ENCODE assay signal across 21 cellular contexts in genomic region chr20:58479666-58480454, GRCh38. TPM values are rescaled to one million over a fixed set of nuclear protein-coding genes. Genes with fewer than 3 reads are reported as not detected.
DNase-seq lines count a peak whose midpoint lies in the region; ATAC-seq and TF ChIP-seq lines count a peak whose summit lies in the region.
"Had no signal": no experiment of that assay in that cellular context is flagged by ENCODE, and none has a peak within 500 bp of the region (broad histone marks: within the 10 kb centered on the region; RNA-seq: fewer than 3 reads in every experiment).

No MANE protein-coding gene starts in this region.

- peak; percentile 32 for ATAC-seq in Right ventricle myocardium inferior
- ATAC-seq in HG02884 (IDR thresholded peaks at IDR 0.05; ENCODE audit: unreplicated experiment): no peak
- ATAC-seq: A549, GM23338, HCT116 had no signal

- H3K9me3 Mint-ChIP-seq in endodermal cell: peaks cover 45% of the 10 kb centered on the region

- H3K9ac ChIP-seq in endodermal cell (ENCODE audit: extremely low read depth, low read length, poor library complexity, severe bottlenecking) (no peak overlapping the region), muscle layer of colon (ENCODE audit: low read length) (peak overlapping the region; percentile 27)
- H3K9ac ChIP-seq: BLaER1 had no signal

- no peak overlapping the region for H3K4me3 Mint-ChIP-seq in endodermal cell
- H3K4me3 Mint-ChIP-seq: CD4-positive, alpha-beta memory T cell; GM23338; HFFc6 had no signal

- TF ChIP-seq CTCF in endodermal cell (conservative IDR thresholded peaks at IDR 0.05) (no peak), GM20000 (IDR thresholded peaks at IDR 0.05; ENCODE audit: extremely low read depth, missing control alignments) (no peak)

- H3K27ac Mint-ChIP-seq in endodermal cell: no peak overlapping the region
- H3K27ac Mint-ChIP-seq: CD14-positive monocyte; CD4-positive, alpha-beta memory T cell; GM23338; HFFc6 had no signal

- no peaks in the 10 kb centered on the region for H3K27me3 Mint-ChIP-seq in endodermal cell (ENCODE audit: insufficient read depth)

- DNase-seq in Right ventricle myocardium inferior (ENCODE audit: missing footprints) (no peak), cardiac septum (ENCODE audit: low spot score) (no peak), endodermal cell (peak; percentile 31), ureter (ENCODE audit: low spot score) (peak; percentile 24), GM20000 (ENCODE audit: low spot score) (no peak), epidermal melanocyte (ENCODE audit: insufficient read length, low spot score) (no peak)
- DNase-seq: AML-193; CD4-positive, alpha-beta memory T cell; DMS153; DMS79; GDM1; HFFc6 had no signal

- intact Hi-C loops in Right ventricle myocardium inferior (cut with DNase I) (no loop called here), cardiac septum (cut with DNase I) (no loop called here)

- H3K4me3 ChIP-seq in endodermal cell (ENCODE audit: low read length) (no peak overlapping the region), muscle layer of colon (ENCODE audit: low read depth in 1 of 2, low read length in 2 of 2) (no peak overlapping the region)
- H3K4me3 ChIP-seq: A549, BLaER1, GM23338 had no signal

- H3K36me3 Mint-ChIP-seq in endodermal cell (ENCODE audit: low read depth): peaks cover 29% of the 10 kb centered on the region
- H3K36me3 Mint-ChIP-seq: CD14-positive monocyte had no signal

- H3K4me1 ChIP-seq in endodermal cell (ENCODE audit: control insufficient read depth, insufficient read depth, low read length): peaks cover 3% of the 10 kb centered on the region
- peaks cover 24% of the 10 kb centered on the region for H3K4me1 ChIP-seq in muscle layer of colon (ENCODE audit: insufficient read depth, low read length)
- H3K4me1 ChIP-seq: A549, BLaER1 had no signal

- H3K9me3 ChIP-seq in endodermal cell (ENCODE audit: control insufficient read depth, low read length) (peaks cover 31% of the 10 kb centered on the region), muscle layer of colon (ENCODE audit: low read length) (no peaks in the 10 kb centered on the region)

- peaks cover 9% of the 10 kb centered on the region for H3K4me1 Mint-ChIP-seq in endodermal cell
- H3K4me1 Mint-ChIP-seq: CD14-positive monocyte had no signal

- WGBS in endodermal cell (ENCODE audit: insufficient coverage in 1 of 2, insufficient read length in 1 of 2), 2 experiments: 91 to 98% methylated on average over 7 to 9 of the region's 9 CpGs

- H3K36me3 ChIP-seq in endodermal cell (ENCODE audit: control insufficient read depth, insufficient read depth, low read length) (no peaks in the 10 kb centered on the region), muscle layer of colon (ENCODE audit: insufficient read depth, low read length) (no peaks in the 10 kb centered on the region)
- H3K36me3 ChIP-seq: BLaER1 had no signal

- H3K27me3 ChIP-seq in endodermal cell (ENCODE audit: control insufficient read depth, insufficient read depth, low read length, poor library complexity, severe bottlenecking) (no peaks in the 10 kb centered on the region), muscle layer of colon (ENCODE audit: control insufficient read depth in 1 of 2, insufficient read depth in 2 of 2, low read length in 2 of 2) (no peaks in the 10 kb centered on the region)
- H3K27me3 ChIP-seq: BLaER1 had no signal

- H3K27ac ChIP-seq in endodermal cell (ENCODE audit: low read depth, low read length) (no peak overlapping the region), muscle layer of colon (ENCODE audit: low read depth, low read length) (peak overlapping the region; percentile 78)
- H3K27ac ChIP-seq: 22Rv1, A549, BLaER1 had no signal

RNA-seq across cellular contexts. Expression of gene APCDD1L, which starts 35.3 kb away (rescaled TPM):
- 0.32 TPM for total RNA-seq in Right ventricle myocardium inferior
- 1.4 TPM for total RNA-seq in cardiac septum
- total RNA-seq in endodermal cell: 1 to 10 TPM; 6.4 TPM
- polyA plus RNA-seq in endodermal cell (2013, experiment 1 of 2): 0.78 TPM
- 1.1 TPM for polyA plus RNA-seq in endodermal cell (2013, experiment 2 of 2)
- 2.3 TPM for total RNA-seq in ureter
- total RNA-seq: CD4-positive, alpha-beta memory T cell; HT-29 had no signal
- polyA plus RNA-seq: A549, CD14-positive monocyte had no signal

Comparison
In these comparisons a context has a peak if more than half of its experiments do, and no peak if none do; other contexts are left out.
1. DNase-seq: peak in endodermal cell (single experiment) and ureter (single experiment); none in Right ventricle myocardium inferior (single experiment), cardiac septum (single experiment), GM20000 (single experiment) and epidermal melanocyte (single experiment).